ENCODE assay signal across 32 cellular contexts in the genomic region with DNA sequence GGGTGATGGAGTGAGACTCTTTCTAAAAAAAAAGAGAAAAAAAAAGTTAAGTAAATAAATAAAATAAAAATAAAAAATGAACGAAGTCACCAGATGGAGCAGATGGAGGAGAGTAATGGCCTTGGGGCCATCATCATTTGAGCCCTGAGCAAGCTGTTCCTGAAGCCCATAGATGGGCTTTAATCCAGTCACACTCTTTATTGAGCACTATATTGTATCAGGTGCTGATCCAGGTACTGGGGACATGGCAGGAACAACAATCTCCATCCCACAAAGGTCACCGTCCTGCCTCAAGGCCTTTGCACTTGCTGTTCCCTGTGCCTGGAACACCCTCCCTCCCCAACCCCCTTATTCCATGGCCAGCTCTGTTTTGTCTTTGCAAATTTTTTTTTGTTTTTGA. TPM values are rescaled to one million over a fixed set of nuclear protein-coding genes. Genes with fewer than 3 reads are reported as not detected.
DNase-seq lines count a peak whose midpoint lies in the region; ATAC-seq, FAIRE-seq and TF ChIP-seq lines count a peak whose summit lies in the region.
"Had no signal": no experiment of that assay in that cellular context is flagged by ENCODE, and none has a peak within 500 bp of the region (broad histone marks: within the 10 kb centered on the region; RNA-seq: fewer than 3 reads in every experiment).

No MANE protein-coding gene starts in this region.

- H3K79me2 ChIP-seq in HepG2 (ENCODE audit: insufficient read depth, low read length) = no peaks in the 10 kb centered on the region

- POLR2A ChIA-PET in HepG2 (lab: Yijun Ruan, JAX) = no interaction called here
- POLR2A ChIA-PET in CD8-positive, alpha-beta T cell (lab: Charles Lee) = no interaction called here

- H3K4me1 Mint-ChIP-seq in CD8-positive, alpha-beta T cell (ENCODE audit: low read depth) = peaks cover 32% of the 10 kb centered on the region

- in situ Hi-C loops in HepG2 (cut with HindIII; ENCODE audit: extremely low pct_ligation_motif_present, low pct_unique_long_range_greater_than_20kb) = no loop called here

- H3K27ac ChIP-seq in HepG2 (ENCODE audit: extremely low read length, insufficient read depth, low read length) = no peak overlapping the region
- H3K27ac ChIP-seq in right lobe of liver = no peak overlapping the region
- no peak overlapping the region for H3K27ac ChIP-seq in CD8-positive, alpha-beta T cell (ENCODE audit: low read depth, low read length)
- peak overlapping the region; percentile 46 to 81 for H3K27ac ChIP-seq in ascending aorta
- peak overlapping the region; percentile 37 to 51 for H3K27ac ChIP-seq in thoracic aorta
- H3K27ac ChIP-seq in esophagus muscularis mucosa (replicated peaks in 1 of 4) = no peak overlapping the region
- H3K27ac ChIP-seq in adrenal gland = no peak overlapping the region
- H3K27ac ChIP-seq: 22Rv1, BLaER1 had no signal

- H3K4me3 ChIP-seq in HepG2 (replicated peaks in 1 of 3; ENCODE audit: insufficient read depth in 1 of 3, low read depth in 2 of 3, low read length in 3 of 3) (no peak overlapping the region), right lobe of liver (no peak overlapping the region), ascending aorta (no peak overlapping the region), thoracic aorta (no peak overlapping the region), esophagus muscularis mucosa (no peak overlapping the region), adrenal gland (no peak overlapping the region)
- no peak overlapping the region for H3K4me3 ChIP-seq in CD8-positive, alpha-beta T cell (ENCODE audit: low read depth, low read length)
- H3K4me3 ChIP-seq: BLaER1, GM12878 had no signal

- no peaks in the 10 kb centered on the region for H3K27me3 Mint-ChIP-seq in CD8-positive, alpha-beta T cell (ENCODE audit: low read depth)

- H3K9me3 ChIP-seq in HepG2 (ENCODE audit: low read length) = no peaks in the 10 kb centered on the region
- H3K9me3 ChIP-seq in right lobe of liver = no peaks in the 10 kb centered on the region
- no peaks in the 10 kb centered on the region for H3K9me3 ChIP-seq in CD8-positive, alpha-beta T cell (ENCODE audit: low read length)
- no peaks in the 10 kb centered on the region for H3K9me3 ChIP-seq in ascending aorta
- H3K9me3 ChIP-seq in thoracic aorta = no peaks in the 10 kb centered on the region
- H3K9me3 ChIP-seq in esophagus muscularis mucosa = no peaks in the 10 kb centered on the region
- no peaks in the 10 kb centered on the region for H3K9me3 ChIP-seq in adrenal gland (replicated peaks in 1 of 3)
- H3K9me3 ChIP-seq: BE2C, BLaER1 had no signal

- TF ChIP-seq CTCF in HepG2 (CRISPR knock-in tag; IDR thresholded peaks at IDR 0.05) (no peak), right lobe of liver (IDR thresholded peaks at IDR 0.05) (no peak), ascending aorta (IDR thresholded peaks at IDR 0.05) (no peak), thoracic aorta (IDR thresholded peaks at IDR 0.05) (no peak), esophagus muscularis mucosa (IDR thresholded peaks at IDR 0.05) (no peak), adrenal gland (IDR thresholded peaks at IDR 0.05) (no peak)
- no peak for TF ChIP-seq CTCF in CD8-positive, alpha-beta T cell (IDR thresholded peaks at IDR 0.05)

- no peak for FAIRE-seq in HepG2 (lab: Jason Lieb, UNC)
- FAIRE-seq: GM12892, GM18507 had no signal

- H3K36me3 ChIP-seq in HepG2 (replicated peaks in 1 of 2; ENCODE audit: control insufficient read depth in 1 of 2, insufficient read depth in 2 of 2, low read length in 2 of 2) = no peaks in the 10 kb centered on the region
- H3K36me3 ChIP-seq in right lobe of liver = no peaks in the 10 kb centered on the region
- H3K36me3 ChIP-seq in CD8-positive, alpha-beta T cell (ENCODE audit: insufficient read depth, low read length) = no peaks in the 10 kb centered on the region
- no peaks in the 10 kb centered on the region for H3K36me3 ChIP-seq in ascending aorta
- no peaks in the 10 kb centered on the region for H3K36me3 ChIP-seq in thoracic aorta
- H3K36me3 ChIP-seq in esophagus muscularis mucosa = no peaks in the 10 kb centered on the region
- no peaks in the 10 kb centered on the region for H3K36me3 ChIP-seq in adrenal gland (replicated peaks in 1 of 2)
- H3K36me3 ChIP-seq: BE2C, BLaER1 had no signal

- DNase-seq in HepG2 (ENCODE audit: low spot score) = no peak
- DNase-seq in right lobe of liver = no peak
- DNase-seq in CD8-positive, alpha-beta T cell = no peak
- DNase-seq in ascending aorta (ENCODE audit: low spot score in 2 of 2) = no peak
- no peak for DNase-seq in thoracic aorta (ENCODE audit: low spot score)
- DNase-seq in esophagus muscularis mucosa (ENCODE audit: extremely low spot score) = no peak
- no peak for DNase-seq in stimulated activated CD4-positive, alpha-beta T cell treated with anti-CD3 and anti-CD28 coated beads, Interleukin-1b, Interleukin-23, amount 100 ng/mL, for 48 hours
- DNase-seq in adrenal gland = no peak
- DNase-seq: ACHN; BE2C; C1 segment of cervical spinal cord; CD4-positive, CD25-positive, alpha-beta regulatory T cell; CD8-positive, alpha-beta memory T cell; COR-L47; DMS 273 treated with DMSO at 0.1 percent for 48 hours; DMS153; DMS53; DMS79; DND-41; EL; GDM1 had no signal

- no peak overlapping the region for H2AFZ ChIP-seq in HepG2 (ENCODE audit: low read length)

- H3K4me1 ChIP-seq in HepG2 (ENCODE audit: insufficient read depth, low read length) = peaks cover 29% of the 10 kb centered on the region
- H3K4me1 ChIP-seq in right lobe of liver = peaks cover 0 to 10% (median 0%) of the 10 kb centered on the region in 4 donors
- H3K4me1 ChIP-seq in CD8-positive, alpha-beta T cell (ENCODE audit: insufficient read depth, low read length) = peaks cover 33% of the 10 kb centered on the region
- peaks cover 4 to 5% of the 10 kb centered on the region in 2 donors for H3K4me1 ChIP-seq in ascending aorta
- H3K4me1 ChIP-seq in thoracic aorta (ENCODE audit: control insufficient read depth in 1 of 2, low read depth in 2 of 2) = peaks cover 5 to 20% of the 10 kb centered on the region in 2 donors
- H3K4me1 ChIP-seq in esophagus muscularis mucosa = peaks cover 5 to 25% (median 19%) of the 10 kb centered on the region in 4 donors
- H3K4me1 ChIP-seq in adrenal gland (replicated peaks in 1 of 2) = peaks cover 6 to 11% of the 10 kb centered on the region in 2 donors
- H3K4me1 ChIP-seq: BE2C had no signal

- H3K27ac Mint-ChIP-seq in CD8-positive, alpha-beta T cell = peak overlapping the region; percentile 45
- H3K27ac Mint-ChIP-seq: CD4-positive, CD25-positive, alpha-beta regulatory T cell had no signal

- H3K36me3 Mint-ChIP-seq in CD8-positive, alpha-beta T cell = peaks cover 8% of the 10 kb centered on the region
- H3K36me3 Mint-ChIP-seq: CD4-positive, CD25-positive, alpha-beta regulatory T cell had no signal

- BruUV-seq in HepG2 (replicated peaks; lab: Mats Ljungman, UMichigan) = no TSS peak

- 54% methylated on average over 2 of the region's 2 CpGs for WGBS in HepG2 (ENCODE audit: low lambda C conversion rate)
- WGBS in right lobe of liver (ENCODE audit: insufficient coverage, low coverage, low lambda C conversion rate, missing lambda C conversion rate) = 89% methylated on average over 1 of the region's 2 CpGs
- WGBS in esophagus muscularis mucosa = 76% methylated on average over 2 of the region's 2 CpGs
- 63 to 82% (median 72%) methylated on average over 2 of the region's 2 CpGs for whole genome bisulfite sequencing in adrenal gland, 4 donors

- H3K27me3 ChIP-seq in HepG2 (ENCODE audit: control insufficient read depth in 1 of 2, insufficient read depth in 2 of 2, low read length in 2 of 2) (peaks cover 0 to 7% of the 10 kb centered on the region in 2 experiments; a peak in 2 of 5 replicates), right lobe of liver (no peaks in the 10 kb centered on the region), ascending aorta (no peaks in the 10 kb centered on the region), thoracic aorta (replicated peaks; ENCODE audit: insufficient read depth) (no peaks in the 10 kb centered on the region), esophagus muscularis mucosa (no peaks in the 10 kb centered on the region), adrenal gland (no peaks in the 10 kb centered on the region)
- H3K27me3 ChIP-seq in CD8-positive, alpha-beta T cell (ENCODE audit: insufficient read depth, low read length) = no peaks in the 10 kb centered on the region
- H3K27me3 ChIP-seq: BLaER1 had no signal

- intact Hi-C loops in HepG2 (cut with micrococcal nuclease; ENCODE audit: unreplicated experiment) = no loop called here
- intact Hi-C loops in right lobe of liver (cut with DNase I) = no loop called here
- intact Hi-C loops in CD8-positive, alpha-beta T cell (cut with DNase I, micrococcal nuclease) = no loop called here
- intact Hi-C loops in ascending aorta (cut with DNase I) = no loop called here
- intact Hi-C loops in esophagus muscularis mucosa (cut with DNase I) = no loop called here
- intact Hi-C loops in adrenal gland (cut with DNase I) = no loop called here

- TF ChIP-seq EP300 in HepG2 (IDR thresholded peaks at IDR 0.05; ENCODE audit: low read depth in 2 of 2, low read length in 2 of 2) (no peak), HepG2 (CRISPR knock-in tag; IDR thresholded peaks at IDR 0.05; ENCODE audit: borderline replicate concordance) (no peak), esophagus muscularis mucosa (IDR thresholded peaks at IDR 0.05) (no peak)

- TF ChIP-seq RAD21 in HepG2 (CRISPR knock-in tag; IDR thresholded peaks at IDR 0.05) = no peak

- CTCF ChIA-PET in HepG2 (lab: Yijun Ruan, JAX; ENCODE audit: low intra/inter-chr PET ratio, low total read pairs) = interaction anchor here (0.7 to 4.3 kb wide), 2 partner anchors 27 to 79 kb away, joined by 3 to 45 read pairs; no protein-coding TSS in a partner anchor
- CTCF ChIA-PET in CD8-positive, alpha-beta T cell (lab: Charles Lee) = interaction anchor here (0.9 to 2.1 kb wide), 6 partner anchors 11 to 40 kb away, joined by 3 to 11 read pairs (median 6); no protein-coding TSS in a partner anchor

- H3K9me3 Mint-ChIP-seq in CD8-positive, alpha-beta T cell = no peaks in the 10 kb centered on the region

- H3K4me2 ChIP-seq in HepG2 (ENCODE audit: low read depth, low read length) = no peak overlapping the region
- H3K4me2 ChIP-seq: BLaER1 had no signal

- no peak for ATAC-seq in HepG2
- no peak for ATAC-seq in right lobe of liver
- ATAC-seq in CD8-positive, alpha-beta T cell = no peak
- no peak for ATAC-seq in thoracic aorta (ENCODE audit: insufficient number of reproducible peaks, low FRiP score, low read depth)
- ATAC-seq: GM12878 had no signal

- TF ChIP-seq POLR2A in HepG2 (IDR thresholded peaks at IDR 0.05; ENCODE audit: insufficient read depth in 1 of 2, low read depth in 2 of 2, low read length in 2 of 2) (no peak), right lobe of liver (IDR thresholded peaks at IDR 0.05) (no peak), esophagus muscularis mucosa (IDR thresholded peaks at IDR 0.05; ENCODE audit: low read depth) (no peak), adrenal gland (IDR thresholded peaks at IDR 0.05) (no peak)

- H4K20me1 ChIP-seq in HepG2 (ENCODE audit: insufficient read depth, low read length) = no peaks in the 10 kb centered on the region
- H4K20me1 ChIP-seq: BLaER1 had no signal

- no peak overlapping the region for H3K4me3 Mint-ChIP-seq in CD8-positive, alpha-beta T cell

- no peak overlapping the region for H3K9ac ChIP-seq in HepG2 (ENCODE audit: insufficient read depth, low read depth, low read length)
- H3K9ac ChIP-seq: BLaER1 had no signal

RNA-seq across cellular contexts. Expression of gene ADAMTS10, which starts 3.9 kb away (rescaled TPM):
- 0.49 TPM in 1 of 2 replicates, not detected in the other for total RNA-seq in HepG2 (2016; rRNA removed; fragmentation: Illumina TruSeq; extraction: Trizol)
- total RNA-seq in HepG2 (2016; cell fraction: cytosol; rRNA removed; fragmentation: Illumina TruSeq; extraction: Trizol; ENCODE audit: low read depth) = not detected in 2 replicates
- 0.24 TPM in 1 of 2 replicates, not detected in the other for total RNA-seq in HepG2 (2016; cell fraction: insoluble cytoplasmic fraction; rRNA removed; fragmentation: Illumina TruSeq; extraction: Trizol)
- not detected in 2 replicates for total RNA-seq in HepG2 (2016; cell fraction: membrane; rRNA removed; fragmentation: Illumina TruSeq; extraction: Trizol)
- total RNA-seq in HepG2 (2016; cell fraction: nucleus; rRNA removed; fragmentation: Illumina TruSeq; extraction: Trizol) = 1.2 TPM in 1 of 2 replicates, not detected in the other
- 1.7 and 3.0 TPM in 2 replicates for polyA plus RNA-seq in HepG2 (2011; rRNA removed)
- polyA plus RNA-seq in HepG2 (2011; cell fraction: cytosol; rRNA removed) = 0.46 and 0.68 TPM in 2 replicates
- 33.0 and 37.3 TPM in 2 replicates for polyA plus RNA-seq in HepG2 (2011; cell fraction: nucleus; rRNA removed)
- polyA plus RNA-seq in HepG2 (2012) = 2.1 and 3.0 TPM in 2 replicates
- not detected in 2 replicates for polyA plus RNA-seq in HepG2 (2016; cell fraction: cytosol; fragmentation: Illumina TruSeq; extraction: Trizol; ENCODE audit: low read depth)
- not detected in 2 replicates for polyA plus RNA-seq in HepG2 (2016; cell fraction: insoluble cytoplasmic fraction; fragmentation: Illumina TruSeq; extraction: Trizol; ENCODE audit: low read depth)
- not detected in 2 replicates for polyA plus RNA-seq in HepG2 (2016; cell fraction: membrane; fragmentation: Illumina TruSeq; extraction: Trizol; ENCODE audit: low read depth)
- 0.67 and 1.2 TPM in 2 replicates for polyA plus RNA-seq in HepG2 (2016; cell fraction: nucleus; fragmentation: Illumina TruSeq; extraction: Trizol; ENCODE audit: insufficient read depth, low read depth)
- polyA minus RNA-seq in HepG2 (2011; rRNA and poly(A)+ RNA removed; ENCODE audit: low replicate concordance) = 1.9 and 2.8 TPM in 2 replicates
- polyA minus RNA-seq in HepG2 (2011; cell fraction: cytosol; rRNA and poly(A)+ RNA removed) = 0.79 TPM in 1 of 2 replicates, not detected in the other
- polyA minus RNA-seq in HepG2 (2011; cell fraction: nucleus; rRNA and poly(A)+ RNA removed) = 7.1 and 8.1 TPM in 2 replicates
- 10 to 100 TPM in 3 of 6 experiments, 1 to 10 TPM in 3; 5.0 to 12.2 (median 9.3) TPM for total RNA-seq in right lobe of liver
- total RNA-seq in CD8-positive, alpha-beta T cell = 100 to 1,000 TPM in 1 of 2 experiments, 10 to 100 TPM in 1; 81.9 to 101 TPM
- total RNA-seq in ascending aorta = 184 TPM
- 100 to 1,000 TPM; 164 to 214 TPM for total RNA-seq in thoracic aorta
- total RNA-seq in esophagus muscularis mucosa = 10 to 100 TPM; 13.1 to 25.7 (median 20.3) TPM
- 100 to 1,000 TPM in 1 of 8 donors, 10 to 100 TPM in 6, 1 to 10 TPM in 1; 7.6 to 100 (median 25.8) TPM for total RNA-seq in adrenal gland
- polyA plus RNA-seq in adrenal gland = 100 to 1,000 TPM in 1 of 3 donors, 10 to 100 TPM in 1, 1 to 10 TPM in 1; 2.0 to 190 (median 57.4) TPM
- polyA plus RNA-seq: CD14-positive monocyte had no signal

RNA-seq across cellular contexts. Expression of gene NFILZ, which starts 16.0 kb away (rescaled TPM):
- not detected in 2 replicates for total RNA-seq in HepG2 (2016; rRNA removed; fragmentation: Illumina TruSeq; extraction: Trizol)
- not detected in 2 replicates for total RNA-seq in HepG2 (2016; cell fraction: cytosol; rRNA removed; fragmentation: Illumina TruSeq; extraction: Trizol; ENCODE audit: low read depth)
- not detected in 2 replicates for total RNA-seq in HepG2 (2016; cell fraction: insoluble cytoplasmic fraction; rRNA removed; fragmentation: Illumina TruSeq; extraction: Trizol)
- not detected in 2 replicates for total RNA-seq in HepG2 (2016; cell fraction: membrane; rRNA removed; fragmentation: Illumina TruSeq; extraction: Trizol)
- total RNA-seq in HepG2 (2016; cell fraction: nucleus; rRNA removed; fragmentation: Illumina TruSeq; extraction: Trizol) = not detected in 2 replicates
- not detected in 2 replicates for polyA plus RNA-seq in HepG2 (2011; rRNA removed)
- not detected in 2 replicates for polyA plus RNA-seq in HepG2 (2011; cell fraction: cytosol; rRNA removed)
- polyA plus RNA-seq in HepG2 (2011; cell fraction: nucleus; rRNA removed) = not detected in 2 replicates
- not detected in 2 replicates for polyA plus RNA-seq in HepG2 (2012)
- polyA plus RNA-seq in HepG2 (2016; cell fraction: cytosol; fragmentation: Illumina TruSeq; extraction: Trizol; ENCODE audit: low read depth) = not detected in 2 replicates
- not detected in 2 replicates for polyA plus RNA-seq in HepG2 (2016; cell fraction: insoluble cytoplasmic fraction; fragmentation: Illumina TruSeq; extraction: Trizol; ENCODE audit: low read depth)
- not detected in 2 replicates for polyA plus RNA-seq in HepG2 (2016; cell fraction: membrane; fragmentation: Illumina TruSeq; extraction: Trizol; ENCODE audit: low read depth)
- not detected in 2 replicates for polyA plus RNA-seq in HepG2 (2016; cell fraction: nucleus; fragmentation: Illumina TruSeq; extraction: Trizol; ENCODE audit: insufficient read depth, low read depth)
- polyA minus RNA-seq in HepG2 (2011; rRNA and poly(A)+ RNA removed; ENCODE audit: low replicate concordance) = not detected in 2 replicates
- polyA minus RNA-seq in HepG2 (2011; cell fraction: cytosol; rRNA and poly(A)+ RNA removed) = not detected in 2 replicates
- polyA minus RNA-seq in HepG2 (2011; cell fraction: nucleus; rRNA and poly(A)+ RNA removed) = not detected in 2 replicates
- not detected for total RNA-seq in right lobe of liver
- not detected for total RNA-seq in CD8-positive, alpha-beta T cell
- not detected for total RNA-seq in ascending aorta
- total RNA-seq in thoracic aorta = not detected
- total RNA-seq in esophagus muscularis mucosa = not detected
- total RNA-seq in adrenal gland = not detected
- not detected for polyA plus RNA-seq in adrenal gland
- total RNA-seq: A172; A673; CD4-positive, CD25-positive, alpha-beta regulatory T cell; CD8-positive, alpha-beta memory T cell; Daoy; G401; GM12878 had no signal
- polyA plus RNA-seq: AG04450; CD14-positive monocyte; CD4-positive, CD25-positive, alpha-beta regulatory T cell; CD8-positive, alpha-beta memory T cell; GM12878 had no signal

RNA-seq across cellular contexts. Expression of gene MYO1F, which starts 37.2 kb away (rescaled TPM):
- total RNA-seq in HepG2 (2016; rRNA removed; fragmentation: Illumina TruSeq; extraction: Trizol) = 0.09 and 0.13 TPM in 2 replicates
- total RNA-seq in HepG2 (2016; cell fraction: cytosol; rRNA removed; fragmentation: Illumina TruSeq; extraction: Trizol; ENCODE audit: low read depth) = 0.20 and 0.26 TPM in 2 replicates
- 0.11 and 0.16 TPM in 2 replicates for total RNA-seq in HepG2 (2016; cell fraction: insoluble cytoplasmic fraction; rRNA removed; fragmentation: Illumina TruSeq; extraction: Trizol)
- 0.21 and 0.80 TPM in 2 replicates for total RNA-seq in HepG2 (2016; cell fraction: membrane; rRNA removed; fragmentation: Illumina TruSeq; extraction: Trizol)
- total RNA-seq in HepG2 (2016; cell fraction: nucleus; rRNA removed; fragmentation: Illumina TruSeq; extraction: Trizol) = not detected in 2 replicates
- polyA plus RNA-seq in HepG2 (2011; rRNA removed) = 0.13 and 0.34 TPM in 2 replicates
- polyA plus RNA-seq in HepG2 (2011; cell fraction: cytosol; rRNA removed) = 0.13 and 0.30 TPM in 2 replicates
- 0.40 and 0.64 TPM in 2 replicates for polyA plus RNA-seq in HepG2 (2011; cell fraction: nucleus; rRNA removed)
- polyA plus RNA-seq in HepG2 (2012) = 0.42 and 1.5 TPM in 2 replicates
- polyA plus RNA-seq in HepG2 (2016; cell fraction: cytosol; fragmentation: Illumina TruSeq; extraction: Trizol; ENCODE audit: low read depth) = 0.25 and 0.37 TPM in 2 replicates
- polyA plus RNA-seq in HepG2 (2016; cell fraction: insoluble cytoplasmic fraction; fragmentation: Illumina TruSeq; extraction: Trizol; ENCODE audit: low read depth) = 0.16 TPM in 1 of 2 replicates, not detected in the other
- 0.32 and 0.36 TPM in 2 replicates for polyA plus RNA-seq in HepG2 (2016; cell fraction: membrane; fragmentation: Illumina TruSeq; extraction: Trizol; ENCODE audit: low read depth)
- 0.17 and 0.21 TPM in 2 replicates for polyA plus RNA-seq in HepG2 (2016; cell fraction: nucleus; fragmentation: Illumina TruSeq; extraction: Trizol; ENCODE audit: insufficient read depth, low read depth)
- 0.42 and 0.63 TPM in 2 replicates for polyA minus RNA-seq in HepG2 (2011; rRNA and poly(A)+ RNA removed; ENCODE audit: low replicate concordance)
- not detected in 2 replicates for polyA minus RNA-seq in HepG2 (2011; cell fraction: cytosol; rRNA and poly(A)+ RNA removed)
- polyA minus RNA-seq in HepG2 (2011; cell fraction: nucleus; rRNA and poly(A)+ RNA removed) = not detected in 2 replicates
- 10 to 100 TPM in 4 of 6 experiments, 1 to 10 TPM in 2; 7.9 to 21.5 (median 10.2) TPM for total RNA-seq in right lobe of liver
- 10 to 100 TPM; 75.7 to 76.8 TPM for total RNA-seq in CD8-positive, alpha-beta T cell
- 5.0 TPM for total RNA-seq in ascending aorta
- total RNA-seq in thoracic aorta = 10 to 100 TPM; 29.6 to 33.9 TPM
- total RNA-seq in esophagus muscularis mucosa = 10 to 100 TPM in 2 of 4 donors, 1 to 10 TPM in 2; 7.2 to 21.2 (median 13.3) TPM
- total RNA-seq in adrenal gland = 10 to 100 TPM; 12.0 to 27.1 (median 22.0) TPM
- 10 to 100 TPM in 2 of 3 donors, 1 to 10 TPM in 1; 4.9 to 62.5 (median 11.7) TPM for polyA plus RNA-seq in adrenal gland
- total RNA-seq: A172, Daoy, G401 had no signal

Comparison
In these comparisons a context has a peak if more than half of its experiments do, and no peak if none do; other contexts are left out.
1. H3K27ac ChIP-seq: peak in ascending aorta (2 of 2) and thoracic aorta (2 of 2); none in HepG2 (single experiment), right lobe of liver (0 of 3), CD8-positive, alpha-beta T cell (single experiment), esophagus muscularis mucosa (0 of 4) and adrenal gland (0 of 5).